ENCODE assay signal across 19 cellular contexts in the genomic region with DNA sequence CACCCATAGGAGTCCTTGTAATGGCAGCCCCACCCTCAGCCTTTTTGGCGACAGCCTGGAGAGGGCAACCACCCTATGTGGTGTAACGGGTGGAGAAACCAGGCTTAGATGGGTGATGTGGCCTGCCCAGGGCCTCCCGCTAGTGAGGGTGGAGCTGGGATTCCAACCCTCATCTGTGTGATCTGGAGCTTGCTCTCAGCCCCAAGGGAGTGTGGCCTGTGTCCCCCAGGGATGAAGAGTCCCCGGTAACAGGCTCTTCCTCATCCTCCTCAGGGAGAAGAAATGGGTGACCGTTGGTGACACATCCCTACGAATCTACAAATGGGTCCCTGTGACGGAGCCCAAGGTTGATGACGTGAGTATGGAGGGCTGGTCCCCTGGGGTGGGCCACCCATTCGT. TPM values are rescaled to one million over a fixed set of nuclear protein-coding genes. Genes with fewer than 3 reads are reported as not detected.
A peak's percentile ranks its signal among the peaks of the same experiment; 100 is the strongest.
DNase-seq lines count a peak whose midpoint lies in the region; ATAC-seq, FAIRE-seq and TF ChIP-seq lines count a peak whose summit lies in the region.
"Had no signal": no experiment of that assay in that cellular context is flagged by ENCODE, and none has a peak within 500 bp of the region (broad histone marks: within the 10 kb centered on the region; RNA-seq: fewer than 3 reads in every experiment).

No MANE protein-coding gene starts in this region.

- H3K23ac ChIP-seq in IMR-90 (ENCODE audit: low read depth, low read length) (no peak overlapping the region), H9 (ENCODE audit: insufficient read length, low read depth, low read length) (no peak overlapping the region)

- H3K56ac ChIP-seq in IMR-90 (ENCODE audit: extremely low read depth, insufficient read depth, low read length) (no peak overlapping the region), H9 (ENCODE audit: insufficient read length, low read depth, low read length) (no peak overlapping the region)

- H2BK20ac ChIP-seq in IMR-90 (ENCODE audit: low read depth, low read length), result no peak overlapping the region
- no peak overlapping the region for H2BK20ac ChIP-seq in H9 (ENCODE audit: low read depth, low read length, poor library complexity, severe bottlenecking)

- H3F3A ChIP-seq in SU-DHL-6 (ENCODE audit: insufficient read depth), result peaks cover 62% of the 10 kb centered on the region

- POLR2A ChIA-PET in IMR-90 (lab: Charles Lee; ENCODE audit: unreplicated experiment), result no interaction called here

- 100% methylated on average over 1 of the region's 9 CpGs; no CpG with 5 or more reads in 1 of the 2 experiments for WGBS in IMR-90 (ENCODE audit: extremely low coverage in 2 of 2, insufficient read length in 1 of 2), 2 experiments
- no CpG with 5 or more reads among the region's 9 CpGs for WGBS in H9 (ENCODE audit: extremely low coverage, insufficient read length, low lambda C conversion rate)

- CTCF ChIA-PET in IMR-90 (lab: Yijun Ruan, JAX), result interaction anchor here (0.6 kb wide), 1 partner anchor 110 kb away, joined by 4 read pairs; no protein-coding TSS in a partner anchor

- H2BK120ac ChIP-seq in IMR-90 (ENCODE audit: low read depth, low read length), result no peak overlapping the region
- no peak overlapping the region for H2BK120ac ChIP-seq in H9 (ENCODE audit: low read depth, low read length, poor library complexity, severe bottlenecking)

- H3K14ac ChIP-seq in IMR-90 (replicated peaks; ENCODE audit: low read depth, low read length) (no peak overlapping the region), H9 (ENCODE audit: insufficient read depth, low read length) (no peak overlapping the region)

- H2AK9ac ChIP-seq in IMR-90 (replicated peaks; ENCODE audit: low read depth, low read length, poor library complexity), result no peak overlapping the region

- H4K20me1 ChIP-seq in IMR-90 (ENCODE audit: insufficient read depth, low read length) (peaks cover 13% of the 10 kb centered on the region), SU-DHL-6 (ENCODE audit: low read depth, low read length) (peaks cover 4% of the 10 kb centered on the region; the same call in 1 of the 2 replicates), keratinocyte (ENCODE audit: control insufficient read depth, extremely low read depth, insufficient read depth, low read length) (peaks cover 3% of the 10 kb centered on the region), H9 (ENCODE audit: control insufficient read depth, insufficient read depth, insufficient read length) (peaks cover 3% of the 10 kb centered on the region)

- H3K4me3 ChIP-seq in IMR-90 (ENCODE audit: insufficient read depth, low read depth, low read length), result no peak overlapping the region
- H3K4me3 ChIP-seq in SU-DHL-6 (ENCODE audit: insufficient read depth, low read length, poor library complexity, severe bottlenecking), result peak overlapping the region; percentile 24
- peak overlapping the region in 2 of 3 experiments; percentile 7 to 56 for H3K4me3 ChIP-seq in keratinocyte (ENCODE audit: control insufficient read depth in 2 of 3, extremely low read depth in 1 of 3, insufficient read depth in 2 of 3, low read depth in 1 of 3, low read length in 3 of 3)
- H3K4me3 ChIP-seq: HAP-1 had no signal

- H3K79me2 ChIP-seq in SU-DHL-6 (ENCODE audit: insufficient read depth, low read length) (peaks cover 98% of the 10 kb centered on the region), keratinocyte (ENCODE audit: control insufficient read depth, insufficient read depth, low read length) (peaks cover 72% of the 10 kb centered on the region), H9 (ENCODE audit: insufficient read depth, low read length) (peaks cover 2% of the 10 kb centered on the region; the same call in 1 of the 2 replicates)

- no peak overlapping the region for H3K4ac ChIP-seq in IMR-90 (ENCODE audit: low read depth, low read length)
- no peak overlapping the region for H3K4ac ChIP-seq in H9 (ENCODE audit: low read depth, low read length)

- intact Hi-C loops in IMR-90 (cut with micrococcal nuclease), result no loop called here

- H3K9me2 ChIP-seq in SU-DHL-6 (replicated peaks; ENCODE audit: insufficient read depth, low read length), result no peaks in the 10 kb centered on the region

- in situ Hi-C loops in IMR-90 (cut with MboI; ENCODE audit: low sequenced_read_pairs), result no loop called here

- no peaks in the 10 kb centered on the region for H3K9me3 Mint-ChIP-seq in stimulated activated memory B cell treated with anti-CD40 and anti-IgM and Interleukin-4, amounts not matched to agents 10 μg/mL and 1 μg/mL and 100 μg/mL, for 72 hours
- H3K9me3 Mint-ChIP-seq in H9, result no peaks in the 10 kb centered on the region
- H3K9me3 Mint-ChIP-seq: activated CD4-positive, alpha-beta T cell treated with anti-CD3 and anti-CD28 coated beads, Interleukin-2, amount 10 ng/mL, durations not matched to agents 24 days and 14 days; activated naive CD4-positive, alpha-beta T cell treated with anti-CD3 and anti-CD28 coated beads, Interleukin-2, amount 50 U/mL, for 72 hours; CD8-positive, alpha-beta T cell; endodermal cell; naive thymus-derived CD4-positive, alpha-beta T cell had no signal

- no peak overlapping the region for H2BK12ac ChIP-seq in H9 (ENCODE audit: insufficient read length, low read depth, low read length)

- peaks cover under 1% of the 10 kb centered on the region; the same call in 1 of the 2 replicates for H3K36me3 ChIP-seq in IMR-90 (ENCODE audit: control insufficient read depth, insufficient read depth, low read length)
- peaks cover 21% of the 10 kb centered on the region for H3K36me3 ChIP-seq in SU-DHL-6 (ENCODE audit: low read length)
- H3K36me3 ChIP-seq in keratinocyte (ENCODE audit: control insufficient read depth in 2 of 2, extremely low read depth in 1 of 2, insufficient read depth in 2 of 2, low read length in 2 of 2), result peaks cover under 1 to 11% of the 10 kb centered on the region in 2 experiments

- H2BK15ac ChIP-seq in IMR-90 (ENCODE audit: low read depth, low read length), result no peak overlapping the region
- no peak overlapping the region for H2BK15ac ChIP-seq in H9 (ENCODE audit: low read depth, low read length)

- H3K27me3 Mint-ChIP-seq in stimulated activated memory B cell treated with anti-CD40 and anti-IgM and Interleukin-4, amounts not matched to agents 10 μg/mL and 1 μg/mL and 100 μg/mL, for 72 hours, result no peaks in the 10 kb centered on the region
- no peaks in the 10 kb centered on the region for H3K27me3 Mint-ChIP-seq in H9 (ENCODE audit: low read depth)
- H3K27me3 Mint-ChIP-seq: activated CD4-positive, alpha-beta T cell treated with anti-CD3 and anti-CD28 coated beads, Interleukin-2, amount 10 ng/mL, durations not matched to agents 24 days and 14 days; naive thymus-derived CD4-positive, alpha-beta T cell had no signal

- peaks cover 24 to 57% of the 10 kb centered on the region in 2 experiments for H3K79me1 ChIP-seq in IMR-90 (ENCODE audit: low read depth in 1 of 2, low read length in 2 of 2)
- H3K79me1 ChIP-seq in H9 (ENCODE audit: insufficient read depth, low read depth, low read length, poor library complexity, severe bottlenecking), result peaks cover 7% of the 10 kb centered on the region

- H3K36me3 Mint-ChIP-seq in stimulated activated memory B cell treated with anti-CD40 and anti-IgM and Interleukin-4, amounts not matched to agents 10 μg/mL and 1 μg/mL and 100 μg/mL, for 72 hours, result peaks cover 25% of the 10 kb centered on the region
- H3K36me3 Mint-ChIP-seq in H9 (ENCODE audit: insufficient read depth in 1 of 3, low read depth in 3 of 3), result peaks cover 5 to 16% (median 6%) of the 10 kb centered on the region in 3 experiments; a peak in 6 of 7 replicates
- H3K36me3 Mint-ChIP-seq: activated naive CD4-positive, alpha-beta T cell treated with anti-CD3 and anti-CD28 coated beads, Interleukin-2, amount 50 U/mL, for 72 hours; naive thymus-derived CD4-positive, alpha-beta T cell had no signal

- H3K9me3 ChIP-seq in IMR-90 (ENCODE audit: control insufficient read depth, insufficient read depth, low read length), result no peaks in the 10 kb centered on the region
- no peaks in the 10 kb centered on the region for H3K9me3 ChIP-seq in SU-DHL-6 (ENCODE audit: insufficient read depth, low read length)
- H3K9me3 ChIP-seq in keratinocyte (ENCODE audit: control insufficient read depth, low read depth, low read length), result no peaks in the 10 kb centered on the region
- H3K9me3 ChIP-seq in H9 (ENCODE audit: control insufficient read depth, low read depth, low read length), result no peaks in the 10 kb centered on the region
- H3K9me3 ChIP-seq: HAP-1 had no signal

- peaks cover 62% of the 10 kb centered on the region for H3K4me1 Mint-ChIP-seq in stimulated activated memory B cell treated with anti-CD40 and anti-IgM and Interleukin-4, amounts not matched to agents 10 μg/mL and 1 μg/mL and 100 μg/mL, for 72 hours
- peaks cover 29 to 32% of the 10 kb centered on the region in 2 experiments for H3K4me1 Mint-ChIP-seq in H9

- no peak for TF ChIP-seq RAD21 in IMR-90 (IDR thresholded peaks at IDR 0.05; ENCODE audit: low read length)

- H2AK5ac ChIP-seq in IMR-90 (ENCODE audit: low read depth, low read length) (0 out of 2 replicates have a peak overlapping the region, but pooled peaks have one; percentile 13), H9 (ENCODE audit: insufficient read length, low read length) (no peak overlapping the region)

- H2BK5ac ChIP-seq in IMR-90 (ENCODE audit: low read depth, low read length, poor library complexity, severe bottlenecking) (no peak overlapping the region), H9 (ENCODE audit: insufficient read length, low read length) (no peak overlapping the region)

- H3K27ac ChIP-seq in IMR-90 (ENCODE audit: insufficient read depth, low read length), result no peak overlapping the region
- peak overlapping the region; percentile 100 for H3K27ac ChIP-seq in SU-DHL-6 (ENCODE audit: low read depth, low read length)
- H3K27ac ChIP-seq in keratinocyte (ENCODE audit: control insufficient read depth, insufficient read depth, low read length), result peak overlapping the region; percentile 47
- no peak overlapping the region for H3K27ac ChIP-seq in H9 (ENCODE audit: insufficient read length, low read depth, low read length)

- H3K18ac ChIP-seq in IMR-90 (ENCODE audit: low read depth, low read length) (no peak overlapping the region), H9 (ENCODE audit: insufficient read length, low read depth, low read length) (no peak overlapping the region)

- H3K9me1 ChIP-seq in IMR-90 (ENCODE audit: insufficient read depth, low read length), result no peaks in the 10 kb centered on the region; the same call in 1 of the 2 replicates
- H3K9me1 ChIP-seq in keratinocyte (ENCODE audit: control insufficient read depth, extremely low read depth, insufficient read depth, low read length), result peaks cover 2% of the 10 kb centered on the region

- H4K8ac ChIP-seq in IMR-90 (ENCODE audit: low read depth in 2 of 2, low read length in 2 of 2), result no peak overlapping the region
- no peak overlapping the region for H4K8ac ChIP-seq in H9 (replicated peaks; ENCODE audit: insufficient read length, low read depth, low read length)

- H3K4me2 ChIP-seq in IMR-90 (ENCODE audit: low read depth, low read length) (no peak overlapping the region), SU-DHL-6 (ENCODE audit: low read depth, low read length, poor library complexity, severe bottlenecking) (peak overlapping the region; percentile 99), keratinocyte (ENCODE audit: control insufficient read depth, extremely low read depth, insufficient read depth, low read depth, low read length) (peak overlapping the region; percentile 77), H9 (ENCODE audit: insufficient read depth, insufficient read length, low read length) (no peak overlapping the region)

- H4K91ac ChIP-seq in IMR-90 (ENCODE audit: insufficient read depth, low read depth, low read length), result no peak overlapping the region
- H4K91ac ChIP-seq in H9 (ENCODE audit: insufficient read length, low read depth, low read length), result no peak overlapping the region

- no peak overlapping the region for H3K9ac ChIP-seq in IMR-90 (ENCODE audit: low read depth, low read length)
- peak overlapping the region; percentile 68 for H3K9ac ChIP-seq in SU-DHL-6 (ENCODE audit: low read length)
- peak overlapping the region; percentile 41 for H3K9ac ChIP-seq in keratinocyte (ENCODE audit: control insufficient read depth, extremely low read depth, insufficient read depth, low read length)
- no peak overlapping the region for H3K9ac ChIP-seq in H9 (ENCODE audit: extremely low read depth, insufficient read length, low read length)

- H3K27me3 ChIP-seq in IMR-90 (ENCODE audit: control insufficient read depth, insufficient read depth, low read length), result no peaks in the 10 kb centered on the region
- no peaks in the 10 kb centered on the region for H3K27me3 ChIP-seq in SU-DHL-6 (ENCODE audit: low read length)
- no peaks in the 10 kb centered on the region for H3K27me3 ChIP-seq in keratinocyte (ENCODE audit: control insufficient read depth, extremely low read depth, insufficient read depth, low read length)
- H3K27me3 ChIP-seq in H9 (ENCODE audit: insufficient read depth, low read length), result no peaks in the 10 kb centered on the region

- no peak for ATAC-seq in IMR-90 (ENCODE audit: low read depth)
- peak; percentile 9 for ATAC-seq in stimulated activated memory B cell treated with anti-CD40 and anti-IgM and Interleukin-4, amounts not matched to agents 10 μg/mL and 1 μg/mL and 100 μg/mL, for 72 hours
- ATAC-seq: CD8-positive, alpha-beta T cell; naive thymus-derived CD4-positive, alpha-beta T cell had no signal

- no peak for FAIRE-seq in keratinocyte (lab: Jason Lieb, UNC)

- no peak for TF ChIP-seq CTCF in IMR-90 (conservative IDR thresholded peaks at IDR 0.05; ENCODE audit: low read depth, low read length)
- TF ChIP-seq CTCF in SU-DHL-6 (IDR thresholded peaks at IDR 0.05; ENCODE audit: insufficient read depth, low read length, poor library complexity, severe bottlenecking), result no peak
- TF ChIP-seq CTCF in keratinocyte (optimal IDR thresholded peaks at IDR 0.05 in 1 of 3, IDR thresholded peaks at IDR 0.05 in 1 of 3, conservative IDR thresholded peaks at IDR 0.05 in 1 of 3; ENCODE audit: extremely low read depth in 1 of 3, insufficient read depth in 2 of 3, low read length in 3 of 3), result no peak
- no peak for TF ChIP-seq CTCF in H9 (conservative IDR thresholded peaks at IDR 0.05)

- H3T11ph ChIP-seq in H9 (ENCODE audit: low read length), result no peak overlapping the region

- H3K4me1 ChIP-seq in IMR-90 (ENCODE audit: control insufficient read depth, insufficient read depth, low read length), result no peaks in the 10 kb centered on the region
- H3K4me1 ChIP-seq in keratinocyte (ENCODE audit: control insufficient read depth, extremely low read depth, insufficient read depth, low read length), result peaks cover 48% of the 10 kb centered on the region
- H3K4me1 ChIP-seq in H9 (ENCODE audit: insufficient read depth, low read length), result no peaks in the 10 kb centered on the region
- H3K4me1 ChIP-seq: HAP-1 had no signal

- H3K23me2 ChIP-seq in H9 (ENCODE audit: insufficient read length, low read depth, low read length, poor library complexity, severe bottlenecking), result no peaks in the 10 kb centered on the region

- H4K5ac ChIP-seq in IMR-90 (ENCODE audit: low read depth, low read length) (no peak overlapping the region), H9 (ENCODE audit: insufficient read length, low read depth, low read length) (no peak overlapping the region)

- no TSS peak for BruUV-seq in IMR-90 (replicated peaks; lab: Mats Ljungman, UMichigan)

- TF ChIP-seq POLR2A in IMR-90 (IDR thresholded peaks at IDR 0.05; ENCODE audit: low read depth, low read length), result no peak

- dilution Hi-C loops in IMR-90 (cut with HindIII; ENCODE audit: low sequenced_read_pairs, unreplicated experiment), result no loop called here
- dilution Hi-C loops in keratinocyte (cut with MboI; ENCODE audit: extremely low pct_ligation_motif_present, low sequenced_read_pairs), result no loop called here

- H3K27ac Mint-ChIP-seq in stimulated activated memory B cell treated with anti-CD40 and anti-IgM and Interleukin-4, amounts not matched to agents 10 μg/mL and 1 μg/mL and 100 μg/mL, for 72 hours, result peak overlapping the region; percentile 74
- H3K27ac Mint-ChIP-seq in H9, result no peak overlapping the region; a peak in 1 of 7 replicates
- H3K27ac Mint-ChIP-seq: activated CD4-positive, alpha-beta T cell treated with anti-CD3 and anti-CD28 coated beads, Interleukin-2, amount 10 ng/mL, durations not matched to agents 24 days and 14 days; endodermal cell had no signal

- H2AFZ ChIP-seq in IMR-90 (replicated peaks; ENCODE audit: low read length, poor library complexity) (no peak overlapping the region), SU-DHL-6 (ENCODE audit: low read depth, low read length, severe bottlenecking) (no peak overlapping the region), keratinocyte (ENCODE audit: control insufficient read depth, low read length) (peak overlapping the region; percentile 20), H9 (ENCODE audit: low read length) (no peak overlapping the region)

- peak overlapping the region; percentile 40 for H3K4me3 Mint-ChIP-seq in stimulated activated memory B cell treated with anti-CD40 and anti-IgM and Interleukin-4, amounts not matched to agents 10 μg/mL and 1 μg/mL and 100 μg/mL, for 72 hours
- H3K4me3 Mint-ChIP-seq in H9, result no peak overlapping the region
- H3K4me3 Mint-ChIP-seq: activated CD4-positive, alpha-beta T cell treated with anti-CD3 and anti-CD28 coated beads, Interleukin-2, amount 10 ng/mL, durations not matched to agents 24 days and 14 days; CD8-positive, alpha-beta T cell; endodermal cell; naive thymus-derived CD4-positive, alpha-beta T cell had no signal

- DNase-seq in IMR-90, result no peak
- DNase-seq in keratinocyte (ENCODE audit: low read depth, low spot score), result no peak
- no peak for DNase-seq in H9
- no peak for DNase-seq in C1 segment of cervical spinal cord (lab: John Stamatoyannopoulos, UW)
- no peak for DNase-seq in iPS-NIHi7 (ENCODE audit: extremely low spot score)
- DNase-seq: activated CD4-positive, alpha-beta T cell treated with anti-CD3 and anti-CD28 coated beads, Interleukin-2, amount 10 ng/mL, durations not matched to agents 24 days and 14 days; CD8-positive, alpha-beta T cell; DMS79; naive thymus-derived CD4-positive, alpha-beta T cell; NCI-H2081 treated with DMSO at 0.1 percent for 48 hours; NCI-H510A treated with DMSO at 0.1 percent for 48 hours; SIG-M5; stimulated activated CD4-positive, alpha-beta T cell treated with anti-CD3 and anti-CD28 coated beads, Interleukin-1b, Interleukin-23, amount 100 ng/mL, for 48 hours; stimulated activated naive CD4-positive, alpha-beta T cell had no signal

RNA-seq across cellular contexts. Expression of a gene that starts 8.7 kb away (rescaled TPM):
- total RNA-seq in IMR-90 (2012; rRNA removed), result 5.6 and 6.1 TPM in 2 replicates
- 7.9 and 8.6 TPM in 2 replicates for polyA plus RNA-seq in IMR-90 (2012; rRNA removed)
- 6.7 and 7.3 TPM in 2 replicates for polyA plus RNA-seq in IMR-90 (2012; cell fraction: cytosol; rRNA removed)
- polyA plus RNA-seq in IMR-90 (2012; cell fraction: nucleus; rRNA removed; ENCODE audit: low replicate concordance), result 6.3 and 6.4 TPM in 2 replicates
- polyA plus RNA-seq in keratinocyte, result 9.6 to 17.2 TPM (median 12.8 TPM) in 3 replicates
- polyA plus RNA-seq in keratinocyte (2011; ENCODE audit: low read depth), result 10.0 TPM
- 10.0 and 11.9 TPM in 2 replicates for polyA plus RNA-seq in keratinocyte (2011; cell fraction: cytosol; rRNA removed)
- polyA plus RNA-seq in keratinocyte (2011; cell fraction: nucleus; rRNA removed), result 16.2 and 17.3 TPM in 2 replicates
- polyA plus RNA-seq in keratinocyte (2012; ENCODE audit: low replicate concordance), result 15.5 and 15.9 TPM in 2 replicates
- 8.8 to 16.8 TPM (median 13.5 TPM) in 3 replicates for polyA minus RNA-seq in keratinocyte
- polyA minus RNA-seq in keratinocyte (2011; cell fraction: cytosol; rRNA and poly(A)+ RNA removed), result 7.1 TPM
- 6.8 and 11.6 TPM in 2 replicates for polyA minus RNA-seq in keratinocyte (2011; cell fraction: nucleus; rRNA and poly(A)+ RNA removed)
- total RNA-seq in H9 (2021), result 17.8 and 18.2 TPM in 2 replicates

RNA-seq across cellular contexts. Expression of a gene that starts 48.1 kb away (rescaled TPM):
- 2.7 and 3.1 TPM in 2 replicates for total RNA-seq in IMR-90 (2012; rRNA removed)
- polyA plus RNA-seq in IMR-90 (2012; rRNA removed), result 9.5 and 10.8 TPM in 2 replicates
- polyA plus RNA-seq in IMR-90 (2012; cell fraction: cytosol; rRNA removed), result 5.9 and 8.8 TPM in 2 replicates
- 29.1 and 35.2 TPM in 2 replicates for polyA plus RNA-seq in IMR-90 (2012; cell fraction: nucleus; rRNA removed; ENCODE audit: low replicate concordance)
- 4.7 to 17.8 TPM (median 5.5 TPM) in 3 replicates for polyA plus RNA-seq in keratinocyte
- polyA plus RNA-seq in keratinocyte (2011; ENCODE audit: low read depth), result 7.1 TPM
- 7.3 and 10.1 TPM in 2 replicates for polyA plus RNA-seq in keratinocyte (2011; cell fraction: cytosol; rRNA removed)
- 37.9 and 81.1 TPM in 2 replicates for polyA plus RNA-seq in keratinocyte (2011; cell fraction: nucleus; rRNA removed)
- polyA plus RNA-seq in keratinocyte (2012; ENCODE audit: low replicate concordance), result 19.4 and 29.7 TPM in 2 replicates
- 15.1 to 65.2 TPM (median 19.5 TPM) in 3 replicates for polyA minus RNA-seq in keratinocyte
- 12.3 TPM for polyA minus RNA-seq in keratinocyte (2011; cell fraction: cytosol; rRNA and poly(A)+ RNA removed)
- polyA minus RNA-seq in keratinocyte (2011; cell fraction: nucleus; rRNA and poly(A)+ RNA removed), result 23.0 and 32.1 TPM in 2 replicates
- 28.6 and 32.4 TPM in 2 replicates for total RNA-seq in H9 (2021)

Comparison
In these comparisons a context has a peak if more than half of its experiments do, and no peak if none do; other contexts are left out.
1. H3K27ac ChIP-seq: peak in SU-DHL-6 (single experiment) and keratinocyte (single experiment); none in IMR-90 (single experiment) and H9 (single experiment).
2. H3K4me2 ChIP-seq: peak in SU-DHL-6 (single experiment) and keratinocyte (single experiment); none in IMR-90 (single experiment) and H9 (single experiment).
3. H3K9ac ChIP-seq: peak in SU-DHL-6 (single experiment) and keratinocyte (single experiment); none in IMR-90 (single experiment) and H9 (single experiment).